8 cellular contexts compared by ENCODE assay signal in the genomic region with DNA sequence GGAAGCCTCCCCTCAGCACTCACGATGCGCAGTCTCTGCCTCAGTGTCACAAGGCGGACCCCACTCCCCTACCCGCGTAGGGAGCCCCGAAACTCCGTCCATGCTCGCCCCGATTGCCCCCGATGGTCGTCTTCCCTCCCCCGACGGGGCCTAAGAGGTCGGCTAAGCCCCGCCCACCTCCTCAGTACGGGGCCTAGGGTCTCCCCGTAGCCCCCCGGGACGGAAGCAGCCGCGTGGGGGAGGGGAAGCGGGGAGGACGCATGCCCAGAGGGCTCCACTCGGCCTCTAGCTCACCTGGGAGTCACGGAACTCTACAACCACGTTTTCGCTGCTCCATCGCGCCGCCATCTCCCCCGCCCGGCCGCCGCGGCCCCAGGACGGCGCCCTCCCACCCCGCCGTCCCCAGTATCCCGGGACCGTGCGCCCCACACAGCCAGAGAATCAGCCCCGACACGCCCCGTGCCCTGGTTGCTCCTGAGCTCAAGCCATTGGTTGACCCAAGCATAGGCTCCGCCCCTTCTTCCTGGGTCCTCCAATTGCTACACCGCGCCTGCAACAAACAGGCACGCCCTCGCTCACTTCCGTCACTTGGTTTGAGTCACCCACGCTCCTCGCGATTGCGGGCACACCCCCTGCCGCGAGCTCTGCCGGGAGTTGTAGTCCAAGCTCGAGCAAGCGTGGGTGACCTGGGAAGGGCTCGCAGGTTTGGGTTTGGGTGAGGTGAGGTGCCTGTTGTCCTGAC. TPM values are rescaled to one million over a fixed set of nuclear protein-coding genes. Genes with fewer than 3 reads are reported as not detected.
DNase-seq lines count a peak whose midpoint lies in the region; ATAC-seq and TF ChIP-seq lines count a peak whose summit lies in the region.

A gene with protein sequence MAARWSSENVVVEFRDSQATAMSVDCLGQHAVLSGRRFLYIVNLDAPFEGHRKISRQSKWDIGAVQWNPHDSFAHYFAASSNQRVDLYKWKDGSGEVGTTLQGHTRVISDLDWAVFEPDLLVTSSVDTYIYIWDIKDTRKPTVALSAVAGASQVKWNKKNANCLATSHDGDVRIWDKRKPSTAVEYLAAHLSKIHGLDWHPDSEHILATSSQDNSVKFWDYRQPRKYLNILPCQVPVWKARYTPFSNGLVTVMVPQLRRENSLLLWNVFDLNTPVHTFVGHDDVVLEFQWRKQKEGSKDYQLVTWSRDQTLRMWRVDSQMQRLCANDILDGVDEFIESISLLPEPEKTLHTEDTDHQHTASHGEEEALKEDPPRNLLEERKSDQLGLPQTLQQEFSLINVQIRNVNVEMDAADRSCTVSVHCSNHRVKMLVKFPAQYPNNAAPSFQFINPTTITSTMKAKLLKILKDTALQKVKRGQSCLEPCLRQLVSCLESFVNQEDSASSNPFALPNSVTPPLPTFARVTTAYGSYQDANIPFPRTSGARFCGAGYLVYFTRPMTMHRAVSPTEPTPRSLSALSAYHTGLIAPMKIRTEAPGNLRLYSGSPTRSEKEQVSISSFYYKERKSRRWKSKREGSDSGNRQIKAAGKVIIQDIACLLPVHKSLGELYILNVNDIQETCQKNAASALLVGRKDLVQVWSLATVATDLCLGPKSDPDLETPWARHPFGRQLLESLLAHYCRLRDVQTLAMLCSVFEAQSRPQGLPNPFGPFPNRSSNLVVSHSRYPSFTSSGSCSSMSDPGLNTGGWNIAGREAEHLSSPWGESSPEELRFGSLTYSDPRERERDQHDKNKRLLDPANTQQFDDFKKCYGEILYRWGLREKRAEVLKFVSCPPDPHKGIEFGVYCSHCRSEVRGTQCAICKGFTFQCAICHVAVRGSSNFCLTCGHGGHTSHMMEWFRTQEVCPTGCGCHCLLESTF (minus strand): TSS at position 454 of the 742 bp plus-strand sequence. CDS start 106 bp downstream, at position 348.

- H3K9me3 ChIP-seq in right atrium auricular region (no peaks in the 10 kb centered on the region), uterus (no peaks in the 10 kb centered on the region)

- DNase-seq in NCI-H187 treated with DMSO at 0.1 percent for 48 hours (lab: John Stamatoyannopoulos, UW): peak; percentile 91
- DNase-seq in anterior cingulate cortex (lab: John Stamatoyannopoulos, UW): peak; percentile 61 to 99 (median 98)
- peak; percentile 100 for DNase-seq in right atrium auricular region (ENCODE audit: low spot score)
- DNase-seq in pulmonary artery endothelial cell (ENCODE audit: low read depth, low spot score): peak; percentile 97
- peak; percentile 99 to 100 for DNase-seq in uterus

- H3K27ac ChIP-seq in right atrium auricular region (peak within 1 kb of the TSS; percentile 84 to 88), uterus (peak within 1 kb of the TSS; percentile 73 to 85)

- H3K4me3 ChIP-seq in right atrium auricular region (peak within 1 kb of the TSS; percentile 90 to 98), uterus (peak within 1 kb of the TSS; percentile 96 to 97)

- peaks cover 0 to 9% of the 10 kb centered on the region in 2 donors for H3K4me1 ChIP-seq in right atrium auricular region
- H3K4me1 ChIP-seq in uterus: no peaks in the 10 kb centered on the region

- H3K36me3 ChIP-seq in right atrium auricular region: no peaks in the 10 kb centered on the region
- H3K36me3 ChIP-seq in uterus: no peaks in the 10 kb centered on the region

- H3K27me3 ChIP-seq in right atrium auricular region: no peaks in the 10 kb centered on the region
- H3K27me3 ChIP-seq in uterus: no peaks in the 10 kb centered on the region

- intact Hi-C loops in T-helper 2 cell treated with Interferon-gamma antibody and Interleukin-4, amounts not matched to agents 100 ng/mL and 5 ng/mL, for 36 hours (cut with micrococcal nuclease): loop anchor here (1.0 to 10.0 kb wide), 8 partner anchors 13 to 660 kb away; a partner anchor contains a TSS
- intact Hi-C loops in uterus (cut with DNase I; ENCODE audit: low total_unique reads): no loop called here

- ATAC-seq in GM18499 (IDR thresholded peaks at IDR 0.05; ENCODE audit: insufficient read depth, unreplicated experiment) (peak; percentile 99), HG02943 (IDR thresholded peaks at IDR 0.05; ENCODE audit: low read depth, unreplicated experiment) (peak; percentile 100)

- TF ChIP-seq POLR2A in uterus (IDR thresholded peaks at IDR 0.05): peak; percentile 22 to 60

- TF ChIP-seq CTCF in right atrium auricular region (IDR thresholded peaks at IDR 0.05): no peak
- no peak for TF ChIP-seq CTCF in uterus (IDR thresholded peaks at IDR 0.05)

RNA-seq across cellular contexts. Expression of the gene that starts here (rescaled TPM):
- total RNA-seq in T-helper 2 cell treated with Interferon-gamma antibody and Interleukin-4, amounts not matched to agents 100 ng/mL and 5 ng/mL, for 36 hours: 63.9 and 65.8 TPM in 2 replicates
- total RNA-seq in right atrium auricular region: 10 to 100 TPM; 12.5 to 18.0 TPM
- 16.9 and 18.9 TPM in 2 replicates for total RNA-seq in pulmonary artery endothelial cell
- total RNA-seq in uterus: 100 to 1,000 TPM in 1 of 4 donors, 10 to 100 TPM in 3; 37.1 to 103 (median 65.0) TPM

Comparison
In these comparisons a context has a peak if more than half of its experiments do, and no peak if none do; other contexts are left out.
1. Peak in every context shown above with its lines: DNase-seq, ATAC-seq, H3K4me3 ChIP-seq and H3K27ac ChIP-seq.